20 cellular contexts compared by ENCODE assay signal in genomic region chrX:83510466-83511181, GRCh38. TPM values are rescaled to one million over a fixed set of nuclear protein-coding genes. Genes with fewer than 3 reads are reported as not detected.
A peak's percentile ranks its signal among the peaks of the same experiment; 100 is the strongest.
DNase-seq lines count a peak whose midpoint lies in the region; ATAC-seq and TF ChIP-seq lines count a peak whose summit lies in the region.
"Had no signal": no experiment of that assay in that cellular context is flagged by ENCODE, and none has a peak within 500 bp of the region (broad histone marks: within the 10 kb centered on the region; RNA-seq: fewer than 3 reads in every experiment).

No MANE protein-coding gene starts in this region.

- POLR2A ChIA-PET in Panc1 (lab: Charles Lee): interaction anchor here (0.6 kb wide), 1 partner anchor 84 kb away, joined by 3 read pairs; no protein-coding TSS in a partner anchor

- peak; percentile 8 for DNase-seq in H4 (ENCODE audit: low spot score)
- no peak for DNase-seq in Panc1 (ENCODE audit: low read depth, low spot score)
- no peak for DNase-seq in activated T-cell treated with anti-CD3 and anti-CD28 coated beads for 4 hours
- DNase-seq in HuH-7 (ENCODE audit: low spot score): no peak
- DNase-seq in chondrocyte (ENCODE audit: low spot score): no peak
- DNase-seq: activated gamma-delta T cell; COR-L47; effector CD8-positive, alpha-beta T cell; naive thymus-derived CD4-positive, alpha-beta T cell; NCI-H187; NCI-H446 treated with DMSO at 0.1 percent for 48 hours; SJCRH30 had no signal

- H3K4me3 Mint-ChIP-seq in chondrocyte (ENCODE audit: unreplicated experiment): no peak overlapping the region
- H3K4me3 Mint-ChIP-seq: T-helper 2 cell treated with Interferon-gamma antibody and Interleukin-4, amounts not matched to agents 5 μg/mL and 100 μg/mL, for 36 hours had no signal

- ATAC-seq in Panc1 (no peak), HG03439 (IDR thresholded peaks at IDR 0.05; ENCODE audit: unreplicated experiment) (no peak)
- ATAC-seq: body of pancreas; left lung; naive thymus-derived CD4-positive, alpha-beta T cell; sciatic nerve had no signal

- peak overlapping the region; percentile 26 to 55 for H3K4me3 ChIP-seq in Panc1 (ENCODE audit: low read depth in 2 of 2, low read length in 2 of 2)
- peak overlapping the region; percentile 28 for H3K4me3 ChIP-seq in iPS-11a (ENCODE audit: low read depth, low read length)
- peak overlapping the region; percentile 84 for H3K4me3 ChIP-seq in neuron (ENCODE audit: low read length)
- H3K4me3 ChIP-seq: body of pancreas, left lung, SJCRH30 had no signal

- BruUV-seq in Panc1 (replicated peaks; lab: Mats Ljungman, UMichigan): no TSS peak

- TF ChIP-seq CTCF in Panc1 (IDR thresholded peaks at IDR 0.05): no peak
- no peak for TF ChIP-seq CTCF in chondrocyte (IDR thresholded peaks at IDR 0.05)

- H3K9me3 ChIP-seq in Panc1 (ENCODE audit: control insufficient read depth, insufficient read depth, low read depth, low read length) (no peaks in the 10 kb centered on the region), neuron (ENCODE audit: low read length) (no peaks in the 10 kb centered on the region)
- H3K9me3 ChIP-seq: body of pancreas, left lung, SJCRH30 had no signal

- H3K27ac Mint-ChIP-seq in chondrocyte (ENCODE audit: unreplicated experiment): no peak overlapping the region
- H3K27ac Mint-ChIP-seq: naive thymus-derived CD4-positive, alpha-beta T cell; T-helper 2 cell treated with Interferon-gamma antibody and Interleukin-4, amounts not matched to agents 5 μg/mL and 100 μg/mL, for 36 hours had no signal

- H3K36me3 ChIP-seq in Panc1 (ENCODE audit: control insufficient read depth, insufficient read depth, low read length): no peaks in the 10 kb centered on the region
- H3K36me3 ChIP-seq in neuron (ENCODE audit: insufficient read depth, low read length): no peaks in the 10 kb centered on the region
- H3K36me3 ChIP-seq: left lung, SJCRH30 had no signal

- H3K4me1 ChIP-seq in Panc1 (ENCODE audit: control insufficient read depth, insufficient read depth, low read length): no peaks in the 10 kb centered on the region
- peaks cover 24% of the 10 kb centered on the region for H3K4me1 ChIP-seq in neuron (ENCODE audit: insufficient read depth, low read length)
- H3K4me1 ChIP-seq: body of pancreas, left lung, SJCRH30 had no signal

- H3K9me3 Mint-ChIP-seq in chondrocyte (ENCODE audit: low read depth): peaks cover 10% of the 10 kb centered on the region
- H3K9me3 Mint-ChIP-seq: T-helper 2 cell treated with Interferon-gamma antibody and Interleukin-4, amounts not matched to agents 5 μg/mL and 100 μg/mL, for 36 hours had no signal

- H3K27ac ChIP-seq in Panc1 (ENCODE audit: low read length): no peak overlapping the region
- H3K27ac ChIP-seq: body of pancreas, left lung, SJCRH30 had no signal

- intact Hi-C loops in Panc1 (cut with micrococcal nuclease; ENCODE audit: unreplicated experiment): no loop called here

- in situ Hi-C loops in Panc1 (cut with HindIII; ENCODE audit: low pct_unique_long_range_greater_than_20kb, low sequenced_read_pairs): no loop called here

- H2AFZ ChIP-seq in neuron (ENCODE audit: low read depth, low read length): no peak overlapping the region

- H3K27me3 ChIP-seq in Panc1 (ENCODE audit: control insufficient read depth, insufficient read depth, low read length): no peaks in the 10 kb centered on the region; the same call in 1 of the 2 replicates
- H3K27me3 ChIP-seq in neuron (ENCODE audit: insufficient read depth, low read length): no peaks in the 10 kb centered on the region
- H3K27me3 ChIP-seq: SJCRH30 had no signal

- CTCF ChIA-PET in Panc1 (lab: Charles Lee): interaction anchor here (0.8 kb wide), 1 partner anchor 124 kb away, joined by 3 read pairs; no protein-coding TSS in a partner anchor

- no peaks in the 10 kb centered on the region for H3K4me1 Mint-ChIP-seq in chondrocyte (ENCODE audit: low read depth)

- no peaks in the 10 kb centered on the region for H3K36me3 Mint-ChIP-seq in chondrocyte (ENCODE audit: low read depth)

- peaks cover 40% of the 10 kb centered on the region for H3K27me3 Mint-ChIP-seq in chondrocyte (ENCODE audit: low read depth)

RNA-seq across cellular contexts. Expression of gene POU3F4, which starts 2.5 kb away (rescaled TPM):
- total RNA-seq in H4 (2014; rRNA removed; shearing (Covaris generic)): 0.79 and 0.82 TPM in 2 replicates
- not detected for total RNA-seq in Panc1 (2021; ENCODE audit: unreplicated experiment)
- not detected for polyA plus RNA-seq in Panc1 (2012; ENCODE audit: insufficient read length)
- not detected in 3 replicates for total RNA-seq in chondrocyte
- total RNA-seq: body of pancreas; left lung; naive thymus-derived CD4-positive, alpha-beta T cell; OCI-LY7; sciatic nerve; SJCRH30 had no signal
- polyA plus RNA-seq: naive thymus-derived CD4-positive, alpha-beta T cell had no signal

Comparison
In these comparisons a context has a peak if more than half of its experiments do, and no peak if none do; other contexts are left out.
1. H3K4me3 ChIP-seq: peak in every context shown above with its lines; median percentile 84 in neuron; 40 in Panc1; 28 in iPS-11a.